ENCODE assay signal across 22 cellular contexts in genomic region chr9:89388868-89389177, GRCh38.
DNase-seq lines count a peak whose midpoint lies in the region; ATAC-seq and TF ChIP-seq lines count a peak whose summit lies in the region.
"Had no signal": no experiment of that assay in that cellular context is flagged by ENCODE, and none has a peak within 500 bp of the region (broad histone marks: within the 10 kb centered on the region; RNA-seq: fewer than 3 reads in every experiment).

No MANE protein-coding gene starts in this region.

- ATAC-seq in Right ventricle myocardium inferior = no peak
- ATAC-seq in HG02623 (IDR thresholded peaks at IDR 0.05; ENCODE audit: unreplicated experiment) = no peak
- ATAC-seq: A549, K562, PC-3 had no signal

- no peak for TF ChIP-seq POLR2A in esophagus squamous epithelium (IDR thresholded peaks at IDR 0.05)
- no peak for TF ChIP-seq POLR2A in uterus (IDR thresholded peaks at IDR 0.05)

- H3K27me3 ChIP-seq in left ventricle myocardium inferior (ENCODE audit: low read depth) = no peaks in the 10 kb centered on the region
- H3K27me3 ChIP-seq in esophagus squamous epithelium = no peaks in the 10 kb centered on the region
- H3K27me3 ChIP-seq in uterus = no peaks in the 10 kb centered on the region
- H3K27me3 ChIP-seq: body of pancreas had no signal

- no peak for DNase-seq in left ventricle myocardium inferior
- no peak for DNase-seq in Right ventricle myocardium inferior (ENCODE audit: missing footprints)
- no peak for DNase-seq in esophagus squamous epithelium (lab: John Stamatoyannopoulos, UW)
- DNase-seq in uterus = no peak
- DNase-seq in retina = no peak
- DNase-seq in MV-4-11 (lab: John Stamatoyannopoulos, UW) = no peak
- DNase-seq: activated B cell treated with CpG ODN at 0.5 μM for 24 hours; activated CD4-positive, alpha-beta T cell treated with anti-CD3 and anti-CD28 coated beads, Interleukin-2, amount 50 U/mL, for 48 hours; activated CD8-positive, alpha-beta memory T cell treated with anti-CD3 and anti-CD28 coated beads, Interleukin-2, amount 50 U/mL, for 4 hours; DMS79 treated with DMSO at 0.1 percent for 48 hours; MM.1S; NCI-H1417 treated with DMSO at 0.1 percent for 48 hours; NCI-H510A; PC-3; SHP77 treated with DMSO at 0.1 percent for 48 hours; stimulated activated CD4-positive, alpha-beta T cell treated with anti-CD3 and anti-CD28 coated beads, Interleukin-4, amount 100 ng/mL, for 24 hours; stimulated activated naive CD4-positive, alpha-beta T cell had no signal

- intact Hi-C loops in left ventricle myocardium inferior (cut with micrococcal nuclease) (no loop called here), Right ventricle myocardium inferior (cut with DNase I) (loop anchor here (10.0 kb wide), 2 partner anchors 106 to 156 kb away; partner anchors contain the start of gene SEMA4D), esophagus squamous epithelium (cut with DNase I) (no loop called here), uterus (cut with DNase I; ENCODE audit: low total_unique reads) (no loop called here)

- H3K4me3 ChIP-seq in left ventricle myocardium inferior (no peak overlapping the region), esophagus squamous epithelium (no peak overlapping the region), skin epidermis (no peak overlapping the region), uterus (no peak overlapping the region)
- H3K4me3 ChIP-seq: A549, body of pancreas, K562 had no signal

- H3K36me3 ChIP-seq in left ventricle myocardium inferior = peaks cover 27% of the 10 kb centered on the region
- peaks cover 12 to 100% (median 30%) of the 10 kb centered on the region in 3 donors for H3K36me3 ChIP-seq in esophagus squamous epithelium
- H3K36me3 ChIP-seq in uterus = no peaks in the 10 kb centered on the region

- H3K4me1 ChIP-seq in left ventricle myocardium inferior (peaks cover 24% of the 10 kb centered on the region), esophagus squamous epithelium (peaks cover 18 to 50% (median 35%) of the 10 kb centered on the region in 3 donors), uterus (no peaks in the 10 kb centered on the region)

- H3K9me3 ChIP-seq in left ventricle myocardium inferior (replicated peaks) (no peaks in the 10 kb centered on the region), esophagus squamous epithelium (no peaks in the 10 kb centered on the region), uterus (no peaks in the 10 kb centered on the region)
- H3K9me3 ChIP-seq: A549, body of pancreas had no signal

- H3K27ac ChIP-seq in left ventricle myocardium inferior (replicated peaks) (peak overlapping the region; percentile 75), esophagus squamous epithelium (peak overlapping the region in 3 of 4 donors; percentile 72 to 87 (median 76)), skin epidermis (peak overlapping the region in 14 of 21 experiments; percentile 4 to 76 (median 60)), uterus (peak overlapping the region; percentile 62 to 75)
- H3K27ac ChIP-seq: A549 had no signal

- TF ChIP-seq CTCF in left ventricle myocardium inferior (IDR thresholded peaks at IDR 0.05; ENCODE audit: borderline replicate concordance) (no peak), esophagus squamous epithelium (IDR thresholded peaks at IDR 0.05) (no peak), uterus (IDR thresholded peaks at IDR 0.05) (no peak)

- 88 to 94% methylated on average over 6 to 9 of the region's 12 CpGs for WGBS in esophagus squamous epithelium, 2 donors
